Comparison of ENCODE assay signal across 8 cellular contexts in genomic region chr6:156809034-156809433, GRCh38. TPM values are rescaled to one million over a fixed set of nuclear protein-coding genes. Genes with fewer than 3 reads are reported as not detected.
DNase-seq lines count a peak whose midpoint lies in the region; ATAC-seq, FAIRE-seq and TF ChIP-seq lines count a peak whose summit lies in the region.

No MANE protein-coding gene starts in this region.

- H3K4me3 Mint-ChIP-seq in IgD-negative memory B cell = peak overlapping the region in 2 of 4 donors; percentile 35 to 49
- no peak overlapping the region for H3K4me3 Mint-ChIP-seq in stimulated activated memory B cell treated with anti-CD40 and anti-IgM and Interleukin-4, amounts not matched to agents 10 μg/mL and 1 μg/mL and 100 μg/mL, for 72 hours
- H3K4me3 Mint-ChIP-seq in activated CD4-positive, alpha-beta memory T cell treated with anti-CD3 and anti-CD28 coated beads for 36 hours = no peak overlapping the region

- peak; percentile 68 for ATAC-seq in GM21528 (IDR thresholded peaks at IDR 0.05; ENCODE audit: low FRiP score, unreplicated experiment)
- ATAC-seq in stimulated activated memory B cell treated with anti-CD40 and anti-IgM and Interleukin-4, amounts not matched to agents 10 μg/mL and 1 μg/mL and 100 μg/mL, for 72 hours = peak; percentile 91

- H3K36me3 Mint-ChIP-seq in IgD-negative memory B cell = no peaks in the 10 kb centered on the region
- peaks cover 22% of the 10 kb centered on the region for H3K36me3 Mint-ChIP-seq in stimulated activated memory B cell treated with anti-CD40 and anti-IgM and Interleukin-4, amounts not matched to agents 10 μg/mL and 1 μg/mL and 100 μg/mL, for 72 hours
- H3K36me3 Mint-ChIP-seq in activated CD4-positive, alpha-beta memory T cell treated with anti-CD3 and anti-CD28 coated beads for 36 hours = peaks cover 5% of the 10 kb centered on the region

- peak; percentile 46 for DNase-seq in GM10248 (ENCODE audit: extremely low spot score)
- DNase-seq in SHP77 treated with DMSO at 0.1 percent for 48 hours (lab: John Stamatoyannopoulos, UW) = no peak
- DNase-seq in HTR-8/SVneo (ENCODE audit: insufficient read length, low spot score) = no peak
- no peak for DNase-seq in activated CD4-positive, alpha-beta memory T cell treated with anti-CD3 and anti-CD28 coated beads for 36 hours

- no peaks in the 10 kb centered on the region for H3K9me3 Mint-ChIP-seq in IgD-negative memory B cell
- H3K9me3 Mint-ChIP-seq in stimulated activated memory B cell treated with anti-CD40 and anti-IgM and Interleukin-4, amounts not matched to agents 10 μg/mL and 1 μg/mL and 100 μg/mL, for 72 hours = peaks cover 7% of the 10 kb centered on the region
- no peaks in the 10 kb centered on the region for H3K9me3 Mint-ChIP-seq in activated CD4-positive, alpha-beta memory T cell treated with anti-CD3 and anti-CD28 coated beads for 36 hours

- no peak for FAIRE-seq in HTR-8/SVneo (lab: Jason Lieb, UNC)

- POLR2A ChIA-PET in GM10248 (lab: Yijun Ruan, JAX) = no interaction called here
- POLR2A ChIA-PET in activated CD4-positive, alpha-beta memory T cell treated with anti-CD3 and anti-CD28 coated beads for 36 hours (lab: Charles Lee) = no interaction called here

- no peak overlapping the region for H3K9ac ChIP-seq in endocrine pancreas (ENCODE audit: control insufficient read depth, insufficient read depth, low read length)

- H3K9me3 ChIP-seq in endocrine pancreas (ENCODE audit: control insufficient read depth, low read length) = no peaks in the 10 kb centered on the region

- H3K4me1 Mint-ChIP-seq in IgD-negative memory B cell = peaks cover 47 to 72% (median 71%) of the 10 kb centered on the region in 3 donors
- peaks cover 89% of the 10 kb centered on the region for H3K4me1 Mint-ChIP-seq in stimulated activated memory B cell treated with anti-CD40 and anti-IgM and Interleukin-4, amounts not matched to agents 10 μg/mL and 1 μg/mL and 100 μg/mL, for 72 hours
- peaks cover 70% of the 10 kb centered on the region for H3K4me1 Mint-ChIP-seq in activated CD4-positive, alpha-beta memory T cell treated with anti-CD3 and anti-CD28 coated beads for 36 hours (ENCODE audit: low read depth)

- peak overlapping the region; percentile 1 to 95 (median 89) for H3K27ac Mint-ChIP-seq in IgD-negative memory B cell
- H3K27ac Mint-ChIP-seq in stimulated activated memory B cell treated with anti-CD40 and anti-IgM and Interleukin-4, amounts not matched to agents 10 μg/mL and 1 μg/mL and 100 μg/mL, for 72 hours = peak overlapping the region; percentile 52
- H3K27ac Mint-ChIP-seq in activated CD4-positive, alpha-beta memory T cell treated with anti-CD3 and anti-CD28 coated beads for 36 hours = no peak overlapping the region

- H3K36me3 ChIP-seq in endocrine pancreas (ENCODE audit: control insufficient read depth, insufficient read depth, low read length) = no peaks in the 10 kb centered on the region

- H3K27me3 ChIP-seq in endocrine pancreas (ENCODE audit: control insufficient read depth, insufficient read depth, low read length) = no peaks in the 10 kb centered on the region

- H3K4me3 ChIP-seq in endocrine pancreas (ENCODE audit: control insufficient read depth, insufficient read depth, low read length) = peak overlapping the region; percentile 34

- H3K27me3 Mint-ChIP-seq in IgD-negative memory B cell = no peaks in the 10 kb centered on the region
- H3K27me3 Mint-ChIP-seq in stimulated activated memory B cell treated with anti-CD40 and anti-IgM and Interleukin-4, amounts not matched to agents 10 μg/mL and 1 μg/mL and 100 μg/mL, for 72 hours = no peaks in the 10 kb centered on the region
- H3K27me3 Mint-ChIP-seq in activated CD4-positive, alpha-beta memory T cell treated with anti-CD3 and anti-CD28 coated beads for 36 hours = no peaks in the 10 kb centered on the region

- intact Hi-C loops in activated CD4-positive, alpha-beta memory T cell treated with anti-CD3 and anti-CD28 coated beads for 36 hours (cut with micrococcal nuclease) = loop anchor here (2.0 kb wide), 1 partner anchor 14 kb away; no protein-coding TSS in a partner anchor

- no peak for TF ChIP-seq CTCF in GM10248 (IDR thresholded peaks at IDR 0.05; ENCODE audit: control extremely low read depth, extremely low read depth, low read depth, missing control alignments)

- CTCF ChIA-PET in GM10248 (lab: Yijun Ruan, JAX) = interaction anchor here (1.5 to 3.1 kb wide), 3 partner anchors 11 to 23 kb away, joined by 7 to 17 read pairs (median 8); no protein-coding TSS in a partner anchor
- CTCF ChIA-PET in activated CD4-positive, alpha-beta memory T cell treated with anti-CD3 and anti-CD28 coated beads for 36 hours (lab: Charles Lee) = interaction anchor here (1.5 kb wide), 1 partner anchor 124 kb away, joined by 3 read pairs; no protein-coding TSS in a partner anchor

- peaks cover 20% of the 10 kb centered on the region for H3K4me1 ChIP-seq in endocrine pancreas (ENCODE audit: control insufficient read depth, insufficient read depth, low read length)

RNA-seq across cellular contexts. Expression of gene ARID1B, which starts 31.9 kb away (rescaled TPM):
- 21.9 TPM for polyA plus RNA-seq in IgD-negative memory B cell
- 10 to 100 TPM; 39.0 to 41.5 TPM for total RNA-seq in activated CD4-positive, alpha-beta memory T cell treated with anti-CD3 and anti-CD28 coated beads for 36 hours
